7 cellular contexts compared by ENCODE assay signal in the genomic region with DNA sequence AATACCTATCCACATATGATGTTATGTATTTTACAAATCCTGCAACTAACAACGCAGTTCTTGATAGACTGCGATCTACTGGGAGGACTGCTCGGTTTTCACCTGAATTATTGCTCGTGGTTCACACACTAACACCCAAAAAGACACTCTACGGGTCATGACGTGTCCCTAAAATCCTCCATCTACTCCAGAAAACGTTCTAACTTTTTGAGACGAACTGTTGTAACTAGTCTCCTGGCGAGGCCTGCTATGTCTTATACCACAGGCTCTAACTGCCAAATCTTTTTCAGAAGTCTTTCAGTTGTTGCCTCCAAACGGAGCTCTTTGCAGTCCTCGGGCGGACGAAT.
DNase-seq lines count a peak whose midpoint lies in the region; ATAC-seq and TF ChIP-seq lines count a peak whose summit lies in the region.

No MANE protein-coding gene starts in this region.

- H3K9ac ChIP-seq in GM23248 (peak overlapping the region; percentile 93), SU-DHL-6 (ENCODE audit: low read length) (peak overlapping the region; percentile 98)

- TF ChIP-seq CTCF in SU-DHL-6 (IDR thresholded peaks at IDR 0.05; ENCODE audit: insufficient read depth, low read length, poor library complexity, severe bottlenecking) (no peak), gastroesophageal sphincter (IDR thresholded peaks at IDR 0.05) (no peak)

- TF ChIP-seq EP300 in gastroesophageal sphincter (IDR thresholded peaks at IDR 0.05): no peak

- H3K27me3 ChIP-seq in GM23248 (replicated peaks; ENCODE audit: insufficient read depth): no peaks in the 10 kb centered on the region
- no peaks in the 10 kb centered on the region for H3K27me3 ChIP-seq in SU-DHL-6 (ENCODE audit: low read length)
- H3K27me3 ChIP-seq in gastroesophageal sphincter: peaks cover 15% of the 10 kb centered on the region

- peak overlapping the region; percentile 89 for H3K4me2 ChIP-seq in GM23248 (ENCODE audit: unreplicated experiment)
- H3K4me2 ChIP-seq in SU-DHL-6 (ENCODE audit: low read depth, low read length, poor library complexity, severe bottlenecking): peak overlapping the region; percentile 82

- ATAC-seq in gastroesophageal sphincter (no peak), GM19035 (IDR thresholded peaks at IDR 0.05; ENCODE audit: unreplicated experiment) (no peak)

- H2AFZ ChIP-seq in GM23248 (peak overlapping the region; percentile 74), SU-DHL-6 (ENCODE audit: low read depth, low read length, severe bottlenecking) (no peak overlapping the region)

- H3K9me2 ChIP-seq in GM23248 (ENCODE audit: insufficient read depth) (no peaks in the 10 kb centered on the region), SU-DHL-6 (replicated peaks; ENCODE audit: insufficient read depth, low read length) (no peaks in the 10 kb centered on the region)

- in situ Hi-C loops in GM23248 (cut with MboI): no loop called here

- peaks cover 49% of the 10 kb centered on the region for H3K79me2 ChIP-seq in GM23248 (ENCODE audit: insufficient read depth)
- H3K79me2 ChIP-seq in SU-DHL-6 (ENCODE audit: insufficient read depth, low read length): peaks cover 76% of the 10 kb centered on the region

- H3K36me3 ChIP-seq in GM23248 (ENCODE audit: low read depth): no peaks in the 10 kb centered on the region
- no peaks in the 10 kb centered on the region for H3K36me3 ChIP-seq in SU-DHL-6 (ENCODE audit: low read length)
- peaks cover 0 to 6% of the 10 kb centered on the region in 2 donors for H3K36me3 ChIP-seq in gastroesophageal sphincter

- H3K4me3 ChIP-seq in GM23248 (peak overlapping the region; percentile 94), SU-DHL-6 (ENCODE audit: insufficient read depth, low read length, poor library complexity, severe bottlenecking) (peak overlapping the region; percentile 70), gastroesophageal sphincter (peak overlapping the region; percentile 65 to 96), skin epidermis (peak overlapping the region; percentile 56 to 97 (median 88))

- no peaks in the 10 kb centered on the region; the same call in none of the 2 replicates for H4K20me1 ChIP-seq in GM23248 (ENCODE audit: insufficient read depth)
- H4K20me1 ChIP-seq in SU-DHL-6 (ENCODE audit: low read depth, low read length): peaks cover 8% of the 10 kb centered on the region; the same call in 1 of the 2 replicates

- DNase-seq in GM23248 (no peak), T-helper 9 cell (no peak), SIG-M5 treated with dmso at 0.1 percent for 504 hours (lab: John Stamatoyannopoulos, UW; ENCODE audit: unreplicated experiment) (no peak)

- H3F3A ChIP-seq in GM23248 (ENCODE audit: insufficient read depth): peaks cover 15% of the 10 kb centered on the region
- peaks cover 55% of the 10 kb centered on the region for H3F3A ChIP-seq in SU-DHL-6 (ENCODE audit: insufficient read depth)

- H3K27ac ChIP-seq in GM23248: peak overlapping the region; percentile 93
- H3K27ac ChIP-seq in SU-DHL-6 (ENCODE audit: low read depth, low read length): peak overlapping the region; percentile 84
- H3K27ac ChIP-seq in gastroesophageal sphincter: peak overlapping the region; percentile 87 to 100 (median 99)
- H3K27ac ChIP-seq in skin epidermis: peak overlapping the region; percentile 91 to 100 (median 97)

- H3K4me1 ChIP-seq in GM23248 (ENCODE audit: insufficient read depth) (no peaks in the 10 kb centered on the region), gastroesophageal sphincter (peaks cover 0 to 63% (median 7%) of the 10 kb centered on the region in 3 donors)

- 23 to 25% methylated on average over 13 of the region's 13 CpGs for WGBS in GM23248 (ENCODE audit: low coverage in 1 of 2, low lambda C conversion rate in 2 of 2, missing lambda C conversion rate in 2 of 2), 2 experiments
- WGBS in gastroesophageal sphincter (ENCODE audit: low coverage in 1 of 2), 2 donors: 4 to 15% methylated on average over 10 of the region's 13 CpGs

- no peaks in the 10 kb centered on the region for H3K9me3 ChIP-seq in GM23248 (ENCODE audit: low read depth)
- H3K9me3 ChIP-seq in SU-DHL-6 (ENCODE audit: insufficient read depth, low read length): no peaks in the 10 kb centered on the region
- H3K9me3 ChIP-seq in gastroesophageal sphincter: no peaks in the 10 kb centered on the region

- no peak for TF ChIP-seq POLR2A in gastroesophageal sphincter (IDR thresholded peaks at IDR 0.05)
